In the genomic region with DNA sequence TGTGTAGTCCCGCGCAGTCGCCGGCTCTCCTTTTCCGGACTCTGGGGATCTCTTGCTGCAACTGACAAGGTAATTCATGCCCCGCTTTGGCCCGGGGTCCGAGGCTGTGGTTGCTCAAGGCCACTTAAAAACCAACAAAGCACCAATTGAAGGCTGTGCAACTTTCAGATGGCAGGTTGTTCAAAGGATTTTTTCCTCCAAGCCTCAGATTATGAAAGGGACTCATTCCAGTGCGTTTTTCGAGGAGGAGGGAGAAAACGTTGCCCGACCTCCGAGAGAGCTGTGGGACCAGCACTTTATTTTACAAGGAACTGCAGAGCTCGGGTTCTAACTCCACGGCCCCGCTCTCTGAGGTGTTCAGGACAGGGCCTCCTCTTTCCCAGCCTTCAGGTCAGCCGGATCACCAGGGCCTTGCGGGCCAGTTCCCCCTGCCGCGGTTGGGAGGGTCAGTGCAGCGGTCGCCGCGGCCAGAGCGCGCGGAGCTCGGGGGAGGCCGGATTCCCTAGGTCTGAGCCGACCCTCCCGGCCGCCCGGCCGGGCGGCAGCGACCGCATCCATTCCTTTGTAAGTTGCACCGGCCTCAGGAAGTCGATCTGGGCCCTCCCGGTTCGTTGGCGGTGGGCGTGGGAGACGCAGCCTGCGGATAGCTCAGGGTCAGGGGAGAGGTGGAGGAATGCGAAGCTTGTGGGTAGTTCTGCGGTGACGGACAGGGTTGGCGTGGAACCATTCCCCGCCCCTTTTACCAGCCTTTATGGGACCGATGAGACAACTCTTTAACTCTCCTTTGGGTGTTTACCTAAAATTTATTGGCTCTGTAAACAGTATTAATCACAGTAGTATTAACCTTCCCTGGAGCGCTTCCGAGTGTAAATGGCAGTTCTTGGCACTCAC, we compare ENCODE assay signal across 1 cellular context.
TF ChIP-seq lines count a peak whose summit lies in the region.

No MANE protein-coding gene starts in this region.

TF ChIP-seq in HepG2, 621 proteins besides CTCF, POLR2A, EP300 and RAD21 (continued from another document and continues in another):
- TF ChIP-seq, protein P1, sequence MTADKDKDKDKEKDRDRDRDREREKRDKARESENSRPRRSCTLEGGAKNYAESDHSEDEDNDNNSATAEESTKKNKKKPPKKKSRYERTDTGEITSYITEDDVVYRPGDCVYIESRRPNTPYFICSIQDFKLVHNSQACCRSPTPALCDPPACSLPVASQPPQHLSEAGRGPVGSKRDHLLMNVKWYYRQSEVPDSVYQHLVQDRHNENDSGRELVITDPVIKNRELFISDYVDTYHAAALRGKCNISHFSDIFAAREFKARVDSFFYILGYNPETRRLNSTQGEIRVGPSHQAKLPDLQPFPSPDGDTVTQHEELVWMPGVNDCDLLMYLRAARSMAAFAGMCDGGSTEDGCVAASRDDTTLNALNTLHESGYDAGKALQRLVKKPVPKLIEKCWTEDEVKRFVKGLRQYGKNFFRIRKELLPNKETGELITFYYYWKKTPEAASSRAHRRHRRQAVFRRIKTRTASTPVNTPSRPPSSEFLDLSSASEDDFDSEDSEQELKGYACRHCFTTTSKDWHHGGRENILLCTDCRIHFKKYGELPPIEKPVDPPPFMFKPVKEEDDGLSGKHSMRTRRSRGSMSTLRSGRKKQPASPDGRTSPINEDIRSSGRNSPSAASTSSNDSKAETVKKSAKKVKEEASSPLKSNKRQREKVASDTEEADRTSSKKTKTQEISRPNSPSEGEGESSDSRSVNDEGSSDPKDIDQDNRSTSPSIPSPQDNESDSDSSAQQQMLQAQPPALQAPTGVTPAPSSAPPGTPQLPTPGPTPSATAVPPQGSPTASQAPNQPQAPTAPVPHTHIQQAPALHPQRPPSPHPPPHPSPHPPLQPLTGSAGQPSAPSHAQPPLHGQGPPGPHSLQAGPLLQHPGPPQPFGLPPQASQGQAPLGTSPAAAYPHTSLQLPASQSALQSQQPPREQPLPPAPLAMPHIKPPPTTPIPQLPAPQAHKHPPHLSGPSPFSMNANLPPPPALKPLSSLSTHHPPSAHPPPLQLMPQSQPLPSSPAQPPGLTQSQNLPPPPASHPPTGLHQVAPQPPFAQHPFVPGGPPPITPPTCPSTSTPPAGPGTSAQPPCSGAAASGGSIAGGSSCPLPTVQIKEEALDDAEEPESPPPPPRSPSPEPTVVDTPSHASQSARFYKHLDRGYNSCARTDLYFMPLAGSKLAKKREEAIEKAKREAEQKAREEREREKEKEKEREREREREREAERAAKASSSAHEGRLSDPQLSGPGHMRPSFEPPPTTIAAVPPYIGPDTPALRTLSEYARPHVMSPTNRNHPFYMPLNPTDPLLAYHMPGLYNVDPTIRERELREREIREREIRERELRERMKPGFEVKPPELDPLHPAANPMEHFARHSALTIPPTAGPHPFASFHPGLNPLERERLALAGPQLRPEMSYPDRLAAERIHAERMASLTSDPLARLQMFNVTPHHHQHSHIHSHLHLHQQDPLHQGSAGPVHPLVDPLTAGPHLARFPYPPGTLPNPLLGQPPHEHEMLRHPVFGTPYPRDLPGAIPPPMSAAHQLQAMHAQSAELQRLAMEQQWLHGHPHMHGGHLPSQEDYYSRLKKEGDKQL (CRISPR knock-in tag; IDR thresholded peaks at IDR 0.05; ENCODE audit: low read depth), result peak; percentile 70
- TF ChIP-seq TSC22D2 (CRISPR knock-in tag; IDR thresholded peaks at IDR 0.05; ENCODE audit: borderline replicate concordance), result no peak
- TF ChIP-seq, protein P2, sequence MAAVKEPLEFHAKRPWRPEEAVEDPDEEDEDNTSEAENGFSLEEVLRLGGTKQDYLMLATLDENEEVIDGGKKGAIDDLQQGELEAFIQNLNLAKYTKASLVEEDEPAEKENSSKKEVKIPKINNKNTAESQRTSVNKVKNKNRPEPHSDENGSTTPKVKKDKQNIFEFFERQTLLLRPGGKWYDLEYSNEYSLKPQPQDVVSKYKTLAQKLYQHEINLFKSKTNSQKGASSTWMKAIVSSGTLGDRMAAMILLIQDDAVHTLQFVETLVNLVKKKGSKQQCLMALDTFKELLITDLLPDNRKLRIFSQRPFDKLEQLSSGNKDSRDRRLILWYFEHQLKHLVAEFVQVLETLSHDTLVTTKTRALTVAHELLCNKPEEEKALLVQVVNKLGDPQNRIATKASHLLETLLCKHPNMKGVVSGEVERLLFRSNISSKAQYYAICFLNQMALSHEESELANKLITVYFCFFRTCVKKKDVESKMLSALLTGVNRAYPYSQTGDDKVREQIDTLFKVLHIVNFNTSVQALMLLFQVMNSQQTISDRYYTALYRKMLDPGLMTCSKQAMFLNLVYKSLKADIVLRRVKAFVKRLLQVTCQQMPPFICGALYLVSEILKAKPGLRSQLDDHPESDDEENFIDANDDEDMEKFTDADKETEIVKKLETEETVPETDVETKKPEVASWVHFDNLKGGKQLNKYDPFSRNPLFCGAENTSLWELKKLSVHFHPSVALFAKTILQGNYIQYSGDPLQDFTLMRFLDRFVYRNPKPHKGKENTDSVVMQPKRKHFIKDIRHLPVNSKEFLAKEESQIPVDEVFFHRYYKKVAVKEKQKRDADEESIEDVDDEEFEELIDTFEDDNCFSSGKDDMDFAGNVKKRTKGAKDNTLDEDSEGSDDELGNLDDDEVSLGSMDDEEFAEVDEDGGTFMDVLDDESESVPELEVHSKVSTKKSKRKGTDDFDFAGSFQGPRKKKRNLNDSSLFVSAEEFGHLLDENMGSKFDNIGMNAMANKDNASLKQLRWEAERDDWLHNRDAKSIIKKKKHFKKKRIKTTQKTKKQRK (IDR thresholded peaks at IDR 0.05; ENCODE audit: low read length), result no peak
- TF ChIP-seq ZNF230 (CRISPR knock-in tag; IDR thresholded peaks at IDR 0.05), result no peak
- peak; percentile 45; the same call in 1 of the 2 replicates for TF ChIP-seq FOXJ3 (CRISPR knock-in tag; IDR thresholded peaks at IDR 0.05; ENCODE audit: borderline replicate concordance)
- TF ChIP-seq POLR2AphosphoS2 (IDR thresholded peaks at IDR 0.05; ENCODE audit: low read depth, low read length), result no peak
- TF ChIP-seq, protein P3, sequence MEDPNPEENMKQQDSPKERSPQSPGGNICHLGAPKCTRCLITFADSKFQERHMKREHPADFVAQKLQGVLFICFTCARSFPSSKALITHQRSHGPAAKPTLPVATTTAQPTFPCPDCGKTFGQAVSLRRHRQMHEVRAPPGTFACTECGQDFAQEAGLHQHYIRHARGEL (CRISPR knock-in tag; IDR thresholded peaks at IDR 0.05), result no peak
- TF ChIP-seq, protein P4, sequence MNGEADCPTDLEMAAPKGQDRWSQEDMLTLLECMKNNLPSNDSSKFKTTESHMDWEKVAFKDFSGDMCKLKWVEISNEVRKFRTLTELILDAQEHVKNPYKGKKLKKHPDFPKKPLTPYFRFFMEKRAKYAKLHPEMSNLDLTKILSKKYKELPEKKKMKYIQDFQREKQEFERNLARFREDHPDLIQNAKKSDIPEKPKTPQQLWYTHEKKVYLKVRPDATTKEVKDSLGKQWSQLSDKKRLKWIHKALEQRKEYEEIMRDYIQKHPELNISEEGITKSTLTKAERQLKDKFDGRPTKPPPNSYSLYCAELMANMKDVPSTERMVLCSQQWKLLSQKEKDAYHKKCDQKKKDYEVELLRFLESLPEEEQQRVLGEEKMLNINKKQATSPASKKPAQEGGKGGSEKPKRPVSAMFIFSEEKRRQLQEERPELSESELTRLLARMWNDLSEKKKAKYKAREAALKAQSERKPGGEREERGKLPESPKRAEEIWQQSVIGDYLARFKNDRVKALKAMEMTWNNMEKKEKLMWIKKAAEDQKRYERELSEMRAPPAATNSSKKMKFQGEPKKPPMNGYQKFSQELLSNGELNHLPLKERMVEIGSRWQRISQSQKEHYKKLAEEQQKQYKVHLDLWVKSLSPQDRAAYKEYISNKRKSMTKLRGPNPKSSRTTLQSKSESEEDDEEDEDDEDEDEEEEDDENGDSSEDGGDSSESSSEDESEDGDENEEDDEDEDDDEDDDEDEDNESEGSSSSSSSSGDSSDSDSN (CRISPR knock-in tag; IDR thresholded peaks at IDR 0.05), result peak; percentile 82
- TF ChIP-seq ADNP (CRISPR knock-in tag; IDR thresholded peaks at IDR 0.05), result no peak
- TF ChIP-seq ZNF12 (CRISPR knock-in tag; IDR thresholded peaks at IDR 0.05), result no peak
- TF ChIP-seq, protein P5, sequence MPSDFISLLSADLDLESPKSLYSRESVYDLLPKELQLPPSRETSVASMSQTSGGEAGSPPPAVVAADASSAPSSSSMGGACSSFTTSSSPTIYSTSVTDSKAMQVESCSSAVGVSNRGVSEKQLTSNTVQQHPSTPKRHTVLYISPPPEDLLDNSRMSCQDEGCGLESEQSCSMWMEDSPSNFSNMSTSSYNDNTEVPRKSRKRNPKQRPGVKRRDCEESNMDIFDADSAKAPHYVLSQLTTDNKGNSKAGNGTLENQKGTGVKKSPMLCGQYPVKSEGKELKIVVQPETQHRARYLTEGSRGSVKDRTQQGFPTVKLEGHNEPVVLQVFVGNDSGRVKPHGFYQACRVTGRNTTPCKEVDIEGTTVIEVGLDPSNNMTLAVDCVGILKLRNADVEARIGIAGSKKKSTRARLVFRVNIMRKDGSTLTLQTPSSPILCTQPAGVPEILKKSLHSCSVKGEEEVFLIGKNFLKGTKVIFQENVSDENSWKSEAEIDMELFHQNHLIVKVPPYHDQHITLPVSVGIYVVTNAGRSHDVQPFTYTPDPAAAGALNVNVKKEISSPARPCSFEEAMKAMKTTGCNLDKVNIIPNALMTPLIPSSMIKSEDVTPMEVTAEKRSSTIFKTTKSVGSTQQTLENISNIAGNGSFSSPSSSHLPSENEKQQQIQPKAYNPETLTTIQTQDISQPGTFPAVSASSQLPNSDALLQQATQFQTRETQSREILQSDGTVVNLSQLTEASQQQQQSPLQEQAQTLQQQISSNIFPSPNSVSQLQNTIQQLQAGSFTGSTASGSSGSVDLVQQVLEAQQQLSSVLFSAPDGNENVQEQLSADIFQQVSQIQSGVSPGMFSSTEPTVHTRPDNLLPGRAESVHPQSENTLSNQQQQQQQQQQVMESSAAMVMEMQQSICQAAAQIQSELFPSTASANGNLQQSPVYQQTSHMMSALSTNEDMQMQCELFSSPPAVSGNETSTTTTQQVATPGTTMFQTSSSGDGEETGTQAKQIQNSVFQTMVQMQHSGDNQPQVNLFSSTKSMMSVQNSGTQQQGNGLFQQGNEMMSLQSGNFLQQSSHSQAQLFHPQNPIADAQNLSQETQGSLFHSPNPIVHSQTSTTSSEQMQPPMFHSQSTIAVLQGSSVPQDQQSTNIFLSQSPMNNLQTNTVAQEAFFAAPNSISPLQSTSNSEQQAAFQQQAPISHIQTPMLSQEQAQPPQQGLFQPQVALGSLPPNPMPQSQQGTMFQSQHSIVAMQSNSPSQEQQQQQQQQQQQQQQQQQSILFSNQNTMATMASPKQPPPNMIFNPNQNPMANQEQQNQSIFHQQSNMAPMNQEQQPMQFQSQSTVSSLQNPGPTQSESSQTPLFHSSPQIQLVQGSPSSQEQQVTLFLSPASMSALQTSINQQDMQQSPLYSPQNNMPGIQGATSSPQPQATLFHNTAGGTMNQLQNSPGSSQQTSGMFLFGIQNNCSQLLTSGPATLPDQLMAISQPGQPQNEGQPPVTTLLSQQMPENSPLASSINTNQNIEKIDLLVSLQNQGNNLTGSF (CRISPR knock-in tag; IDR thresholded peaks at IDR 0.05), result no peak
- TF ChIP-seq ZNF878 (CRISPR knock-in tag; IDR thresholded peaks at IDR 0.05), result peak; percentile 37; the same call in 1 of the 2 replicates
- TF ChIP-seq CBX2 (IDR thresholded peaks at IDR 0.05; ENCODE audit: low read depth, low read length), result no peak
- TF ChIP-seq CBX2 (CRISPR knock-in tag; IDR thresholded peaks at IDR 0.05; ENCODE audit: low read depth), result no peak
- no peak for TF ChIP-seq CENPT (CRISPR knock-in tag; IDR thresholded peaks at IDR 0.05; ENCODE audit: low read depth)
- TF ChIP-seq PHF20 (CRISPR knock-in tag; IDR thresholded peaks at IDR 0.05), result no peak
- TF ChIP-seq SNAI1 (CRISPR knock-in tag; IDR thresholded peaks at IDR 0.05; ENCODE audit: borderline replicate concordance), result 0 out of 2 replicates have a peak, but pooled peaks have one; percentile 15
- TF ChIP-seq TP53 (CRISPR knock-in tag; conservative IDR thresholded peaks at IDR 0.05), result no peak
- TF ChIP-seq, protein P6, sequence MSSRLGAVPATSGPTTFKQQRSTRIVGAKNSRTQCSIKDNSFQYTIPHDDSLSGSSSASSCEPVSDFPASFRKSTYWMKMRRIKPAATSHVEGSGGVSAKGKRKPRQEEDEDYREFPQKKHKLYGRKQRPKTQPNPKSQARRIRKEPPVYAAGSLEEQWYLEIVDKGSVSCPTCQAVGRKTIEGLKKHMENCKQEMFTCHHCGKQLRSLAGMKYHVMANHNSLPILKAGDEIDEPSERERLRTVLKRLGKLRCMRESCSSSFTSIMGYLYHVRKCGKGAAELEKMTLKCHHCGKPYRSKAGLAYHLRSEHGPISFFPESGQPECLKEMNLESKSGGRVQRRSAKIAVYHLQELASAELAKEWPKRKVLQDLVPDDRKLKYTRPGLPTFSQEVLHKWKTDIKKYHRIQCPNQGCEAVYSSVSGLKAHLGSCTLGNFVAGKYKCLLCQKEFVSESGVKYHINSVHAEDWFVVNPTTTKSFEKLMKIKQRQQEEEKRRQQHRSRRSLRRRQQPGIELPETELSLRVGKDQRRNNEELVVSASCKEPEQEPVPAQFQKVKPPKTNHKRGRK (CRISPR knock-in tag; IDR thresholded peaks at IDR 0.05), result no peak
- no peak for TF ChIP-seq FOXA1 (IDR thresholded peaks at IDR 0.05)
- TF ChIP-seq FOXA1 (CRISPR knock-in tag; IDR thresholded peaks at IDR 0.05), result peak; percentile 51; the same call in 1 of the 2 replicates
- TF ChIP-seq, protein P7, sequence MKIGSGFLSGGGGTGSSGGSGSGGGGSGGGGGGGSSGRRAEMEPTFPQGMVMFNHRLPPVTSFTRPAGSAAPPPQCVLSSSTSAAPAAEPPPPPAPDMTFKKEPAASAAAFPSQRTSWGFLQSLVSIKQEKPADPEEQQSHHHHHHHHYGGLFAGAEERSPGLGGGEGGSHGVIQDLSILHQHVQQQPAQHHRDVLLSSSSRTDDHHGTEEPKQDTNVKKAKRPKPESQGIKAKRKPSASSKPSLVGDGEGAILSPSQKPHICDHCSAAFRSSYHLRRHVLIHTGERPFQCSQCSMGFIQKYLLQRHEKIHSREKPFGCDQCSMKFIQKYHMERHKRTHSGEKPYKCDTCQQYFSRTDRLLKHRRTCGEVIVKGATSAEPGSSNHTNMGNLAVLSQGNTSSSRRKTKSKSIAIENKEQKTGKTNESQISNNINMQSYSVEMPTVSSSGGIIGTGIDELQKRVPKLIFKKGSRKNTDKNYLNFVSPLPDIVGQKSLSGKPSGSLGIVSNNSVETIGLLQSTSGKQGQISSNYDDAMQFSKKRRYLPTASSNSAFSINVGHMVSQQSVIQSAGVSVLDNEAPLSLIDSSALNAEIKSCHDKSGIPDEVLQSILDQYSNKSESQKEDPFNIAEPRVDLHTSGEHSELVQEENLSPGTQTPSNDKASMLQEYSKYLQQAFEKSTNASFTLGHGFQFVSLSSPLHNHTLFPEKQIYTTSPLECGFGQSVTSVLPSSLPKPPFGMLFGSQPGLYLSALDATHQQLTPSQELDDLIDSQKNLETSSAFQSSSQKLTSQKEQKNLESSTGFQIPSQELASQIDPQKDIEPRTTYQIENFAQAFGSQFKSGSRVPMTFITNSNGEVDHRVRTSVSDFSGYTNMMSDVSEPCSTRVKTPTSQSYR (CRISPR knock-in tag; IDR thresholded peaks at IDR 0.05; ENCODE audit: borderline replicate concordance), result peak; percentile 18; the same call in 1 of the 2 replicates
- no peak for TF ChIP-seq ZNF333 (CRISPR knock-in tag; IDR thresholded peaks at IDR 0.05; ENCODE audit: borderline replicate concordance)
- TF ChIP-seq, protein P8, sequence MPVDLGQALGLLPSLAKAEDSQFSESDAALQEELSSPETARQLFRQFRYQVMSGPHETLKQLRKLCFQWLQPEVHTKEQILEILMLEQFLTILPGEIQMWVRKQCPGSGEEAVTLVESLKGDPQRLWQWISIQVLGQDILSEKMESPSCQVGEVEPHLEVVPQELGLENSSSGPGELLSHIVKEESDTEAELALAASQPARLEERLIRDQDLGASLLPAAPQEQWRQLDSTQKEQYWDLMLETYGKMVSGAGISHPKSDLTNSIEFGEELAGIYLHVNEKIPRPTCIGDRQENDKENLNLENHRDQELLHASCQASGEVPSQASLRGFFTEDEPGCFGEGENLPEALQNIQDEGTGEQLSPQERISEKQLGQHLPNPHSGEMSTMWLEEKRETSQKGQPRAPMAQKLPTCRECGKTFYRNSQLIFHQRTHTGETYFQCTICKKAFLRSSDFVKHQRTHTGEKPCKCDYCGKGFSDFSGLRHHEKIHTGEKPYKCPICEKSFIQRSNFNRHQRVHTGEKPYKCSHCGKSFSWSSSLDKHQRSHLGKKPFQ (CRISPR knock-in tag; IDR thresholded peaks at IDR 0.05; ENCODE audit: insufficient replicate concordance), result peak; percentile 59
- peak; percentile 88 for TF ChIP-seq ZFX (CRISPR knock-in tag; IDR thresholded peaks at IDR 0.05; ENCODE audit: low read depth)
